8 cellular contexts compared by ENCODE assay signal in genomic region chr12:13179159-13180074, GRCh38. TPM values are rescaled to one million over a fixed set of nuclear protein-coding genes. Genes with fewer than 3 reads are reported as not detected.
DNase-seq lines count a peak whose midpoint lies in the region; ATAC-seq, FAIRE-seq and TF ChIP-seq lines count a peak whose summit lies in the region.

No MANE protein-coding gene starts in this region.

- intact Hi-C loops in esophagus squamous epithelium (cut with DNase I) = no loop called here
- intact Hi-C loops in ovary (cut with DNase I) = no loop called here

- FAIRE-seq in A549 (lab: Jason Lieb, UNC) = no peak

- TF ChIP-seq CTCF in A549 (IDR thresholded peaks at IDR 0.05) (no peak), esophagus squamous epithelium (IDR thresholded peaks at IDR 0.05) (no peak), ovary (IDR thresholded peaks at IDR 0.05) (no peak)

- no peaks in the 10 kb centered on the region for H3K27me3 ChIP-seq in esophagus squamous epithelium
- no peaks in the 10 kb centered on the region for H3K27me3 ChIP-seq in ovary
- no peaks in the 10 kb centered on the region for H3K27me3 ChIP-seq in thymus (ENCODE audit: control insufficient read depth, insufficient read depth)

- H3K36me3 ChIP-seq in esophagus squamous epithelium = no peaks in the 10 kb centered on the region
- H3K36me3 ChIP-seq in ovary = no peaks in the 10 kb centered on the region
- no peaks in the 10 kb centered on the region for H3K36me3 ChIP-seq in thymus (ENCODE audit: control insufficient read depth, insufficient read depth)

- POLR2A ChIA-PET in A549 (lab: Yijun Ruan, JAX) = interaction anchor here (2.1 kb wide), 1 partner anchor 17 kb away, joined by 9 read pairs; the partner anchor contains the start of gene EMP1

- H3K27ac ChIP-seq in A549 (peak overlapping the region; percentile 45 to 47; a peak in 3 of 6 replicates), esophagus squamous epithelium (peak overlapping the region; percentile 74 to 90 (median 88)), ovary (no peak overlapping the region), thymus (ENCODE audit: low read depth) (peak overlapping the region; percentile 83)

- 64% methylated on average over 12 of the region's 13 CpGs for WGBS in A549 (ENCODE audit: missing lambda C conversion rate)
- WGBS in esophagus squamous epithelium, 2 donors = 18 to 21% methylated on average over 4 to 8 of the region's 13 CpGs
- WGBS in ovary, 3 donors = 23 to 32% (median 25%) methylated on average over 12 to 13 of the region's 13 CpGs
- WGBS in thymus = 2% methylated on average over 13 of the region's 13 CpGs

- ATAC-seq in A549 (peak; percentile 83 to 87), GM21786 (IDR thresholded peaks at IDR 0.05; ENCODE audit: unreplicated experiment) (peak; percentile 80)

- TF ChIP-seq POLR2A in A549 (IDR thresholded peaks at IDR 0.05; ENCODE audit: low read length) = no peak
- peak in 1 of 4 donors; percentile 42 for TF ChIP-seq POLR2A in esophagus squamous epithelium (IDR thresholded peaks at IDR 0.05)
- TF ChIP-seq POLR2A in ovary (IDR thresholded peaks at IDR 0.05) = no peak

- H3K4me2 ChIP-seq in A549 = peak overlapping the region; percentile 50; the same call in 2 of the 3 replicates

- H3K4me1 ChIP-seq in A549 (peaks cover 23% of the 10 kb centered on the region), esophagus squamous epithelium (peaks cover 17 to 66% (median 18%) of the 10 kb centered on the region in 3 donors), ovary (ENCODE audit: insufficient read depth) (peaks cover 8% of the 10 kb centered on the region), thymus (ENCODE audit: control insufficient read depth, insufficient read depth, low read length) (peaks cover 14% of the 10 kb centered on the region)

- H3K4me3 ChIP-seq in A549 (no peak overlapping the region), esophagus squamous epithelium (peak overlapping the region in 3 of 4 donors; percentile 12 to 44 (median 26)), ovary (no peak overlapping the region), thymus (ENCODE audit: low read length) (no peak overlapping the region)

- TF ChIP-seq EP300 in A549 (IDR thresholded peaks at IDR 0.05) = no peak
- TF ChIP-seq EP300 in ovary (IDR thresholded peaks at IDR 0.05) = no peak

- CTCF ChIA-PET in A549 (lab: Yijun Ruan, JAX) = interaction anchor here (0.6 to 1.8 kb wide), 5 partner anchors 9 to 55 kb away, joined by 3 to 7 read pairs (median 3); no protein-coding TSS in a partner anchor

- H3K9me3 ChIP-seq in A549 (no peaks in the 10 kb centered on the region), esophagus squamous epithelium (no peaks in the 10 kb centered on the region), ovary (no peaks in the 10 kb centered on the region), thymus (ENCODE audit: control insufficient read depth) (no peaks in the 10 kb centered on the region)

- DNase-seq in A549 (ENCODE audit: low read depth in 1 of 2, low spot score in 1 of 2) (peak; percentile 33 to 39), NCI-H2107 treated with DMSO at 0.1 percent for 48 hours (lab: John Stamatoyannopoulos, UW; ENCODE audit: unreplicated experiment) (peak; percentile 60), esophagus squamous epithelium (lab: John Stamatoyannopoulos, UW) (no peak), ovary (peak in 4 of 5 donors; percentile 22 to 59 (median 40)), NCI-H345 (lab: John Stamatoyannopoulos, UW) (no peak)
- DNase-seq in activated CD8-positive, alpha-beta memory T cell treated with anti-CD3 and anti-CD28 coated beads, Interleukin-2, amount 50 U/mL, for 1 hour (ENCODE audit: extremely low read depth) = peak; percentile 21

- no peak for TF ChIP-seq RAD21 in A549 (conservative IDR thresholded peaks at IDR 0.05 in 1 of 2, IDR thresholded peaks at IDR 0.05 in 1 of 2)

TF ChIP-seq in A549, 52 proteins besides CTCF, POLR2A, EP300 and RAD21:
- TF ChIP-seq PBX3 (IDR thresholded peaks at IDR 0.05) = no peak
- TF ChIP-seq CBX2 (IDR thresholded peaks at IDR 0.05; ENCODE audit: borderline replicate concordance, low read depth) = no peak
- no peak for TF ChIP-seq RNF2 (IDR thresholded peaks at IDR 0.05; ENCODE audit: borderline replicate concordance, low read depth)
- no peak for TF ChIP-seq KDM1A (IDR thresholded peaks at IDR 0.05; ENCODE audit: low read depth)
- no peak for TF ChIP-seq EHF (CRISPR knock-in tag; IDR thresholded peaks at IDR 0.05)
- no peak for TF ChIP-seq CEBPB (IDR thresholded peaks at IDR 0.05)
- TF ChIP-seq POLR2AphosphoS2 (conservative IDR thresholded peaks at IDR 0.05; ENCODE audit: low read length) = no peak
- no peak for TF ChIP-seq FOSL2 (IDR thresholded peaks at IDR 0.05)
- TF ChIP-seq FOSL2 (CRISPR knock-in tag; IDR thresholded peaks at IDR 0.05) = no peak
- no peak for TF ChIP-seq FOSB (CRISPR knock-in tag; IDR thresholded peaks at IDR 0.05)
- no peak for TF ChIP-seq ELK1 (IDR thresholded peaks at IDR 0.05; ENCODE audit: low read depth, low read length)
- TF ChIP-seq MYC (IDR thresholded peaks at IDR 0.05; ENCODE audit: borderline replicate concordance, low read length) = no peak
- TF ChIP-seq SMC3 (IDR thresholded peaks at IDR 0.05) = no peak
- no peak for TF ChIP-seq HDAC2 (IDR thresholded peaks at IDR 0.05)
- TF ChIP-seq ZFP36 (IDR thresholded peaks at IDR 0.05; ENCODE audit: borderline replicate concordance, partially characterized antibody) = no peak
- no peak for TF ChIP-seq RARB (CRISPR knock-in tag; IDR thresholded peaks at IDR 0.05)
- no peak for TF ChIP-seq HEYL (CRISPR knock-in tag; IDR thresholded peaks at IDR 0.05)
- no peak for TF ChIP-seq CHD2 (IDR thresholded peaks at IDR 0.05; ENCODE audit: low read length, partially characterized antibody)
- TF ChIP-seq GATA3 (IDR thresholded peaks at IDR 0.05; ENCODE audit: borderline replicate concordance) = no peak
- TF ChIP-seq FOXS1 (CRISPR knock-in tag; IDR thresholded peaks at IDR 0.05) = no peak

RNA-seq across cellular contexts. Expression of gene EMP1, which starts 17.1 kb away (rescaled TPM):
- polyA plus RNA-seq in A549 (2011; rRNA removed) (21.2 and 25.5 TPM in 2 replicates), A549 (2017; fragmentation: RNase III; extraction: RNeasy Plus Mini Kit Qiagen cat#74134 plus additional on column Dnase treatment) (17.3 to 27.0 TPM (median 19.2 TPM) in 3 replicates), ovary (100 to 1,000 TPM in 1 of 2 donors, 10 to 100 TPM in 1; 21.3 to 116 TPM), thymus (33.1 TPM)
- 21.6 and 34.9 TPM in 2 replicates for polyA plus RNA-seq in A549 (2012; cell fraction: cytosol; rRNA removed)
- polyA plus RNA-seq in A549 (2012; cell fraction: nucleus; rRNA removed) = 51.4 and 74.9 TPM in 2 replicates
- polyA minus RNA-seq in A549 (2011; rRNA and poly(A)+ RNA removed) = 32.7 and 49.1 TPM in 2 replicates
- total RNA-seq in esophagus squamous epithelium (1,000 to 10,000 TPM; 2,742 to 8,541 (median 3,206) TPM), ovary (100 to 1,000 TPM in 1 of 7 donors, 10 to 100 TPM in 6; 30.5 to 113 (median 64.1) TPM)

Comparison
In these comparisons a context has a peak if more than half of its experiments do, and no peak if none do; other contexts are left out.
1. DNase-seq: peak in A549 (2 of 2), NCI-H2107 treated with DMSO at 0.1 percent for 48 hours (single experiment), activated CD8-positive, alpha-beta memory T cell treated with anti-CD3 and anti-CD28 coated beads, Interleukin-2, amount 50 U/mL, for 1 hour (single experiment) and ovary (4 of 5); none in esophagus squamous epithelium (single experiment) and NCI-H345 (single experiment).
2. H3K27ac ChIP-seq: peak in A549 (2 of 2), esophagus squamous epithelium (4 of 4) and thymus (single experiment); none in ovary (0 of 2).
3. H3K4me3 ChIP-seq: peak in esophagus squamous epithelium (3 of 4); none in A549 (single experiment), ovary (single experiment) and thymus (single experiment).